ENCODE assay signal across 8 cellular contexts in genomic region chr4:7192252-7193039, GRCh38. TPM values are rescaled to one million over a fixed set of nuclear protein-coding genes. Genes with fewer than 3 reads are reported as not detected.
DNase-seq lines count a peak whose midpoint lies in the region; ATAC-seq, FAIRE-seq and TF ChIP-seq lines count a peak whose summit lies in the region.

Gene SORCS2, plus strand, starts transcription at chr4:7192538.

- H3K23me2 ChIP-seq in H1 (ENCODE audit: low read depth, low read length) = peaks cover 8% of the 10 kb centered on the region; the same call in 1 of the 2 replicates

- DNase-seq in ACHN (peak; percentile 61), NCI-H128 (lab: John Stamatoyannopoulos, UW; ENCODE audit: unreplicated experiment) (peak; percentile 25), H1 (ENCODE audit: low read depth in 1 of 2, low spot score in 2 of 2) (peak in 1 of 2 experiments; percentile 80), memory B cell (ENCODE audit: low spot score in 2 of 2) (no peak), SHP77 treated with DMSO at 0.1 percent for 48 hours (lab: John Stamatoyannopoulos, UW) (no peak)
- DNase-seq in activated CD4-positive, alpha-beta T cell treated with anti-CD3 and anti-CD28 coated beads, Interleukin-2, amount 50 U/mL, for 4 hours = peak; percentile 26 to 29
- DNase-seq in stimulated activated CD4-positive, alpha-beta T cell treated with anti-CD3 and anti-CD28 coated beads, TNF-alpha, amount 100 ng/mL, for 4 hours (ENCODE audit: low read depth in 3 of 3) = peak in 2 of 3 experiments; percentile 24 to 28

- 1% methylated on average over 31 of the region's 119 CpGs; no CpG with 5 or more reads in 1 of the 2 experiments for WGBS in H1 (ENCODE audit: extremely low coverage in 1 of 2, insufficient coverage in 1 of 2, insufficient read length in 1 of 2, insufficient replicate concordance in 2 of 2, low coverage in 1 of 2, low lambda C conversion rate in 2 of 2, missing lambda C conversion rate in 1 of 2), 2 experiments

- peaks cover 6% of the 10 kb centered on the region for H3K4me1 Mint-ChIP-seq in memory B cell

- no peak within 1 kb of the TSS for H3K27ac Mint-ChIP-seq in memory B cell

- no peak for TF ChIP-seq POLR2A in H1 (IDR thresholded peaks at IDR 0.05; ENCODE audit: control extremely low read depth in 1 of 2, low read depth in 2 of 2, low read length in 2 of 2)

- CTCF ChIA-PET in H1 (lab: Charles Lee; ENCODE audit: partially characterized antibody) = interaction anchor here (0.7 to 4.2 kb wide), 24 partner anchors 8 to 147 kb away, joined by 3 to 26 read pairs (median 5); no protein-coding TSS in a partner anchor

- no peaks in the 10 kb centered on the region for H3K9me3 ChIP-seq in H1 (ENCODE audit: insufficient read depth in 2 of 2, low read depth in 1 of 2, low read length in 1 of 2)

- H3K4me1 ChIP-seq in H1 (replicated peaks in 1 of 4; ENCODE audit: control insufficient read depth in 3 of 4, insufficient read depth in 4 of 4, low read length in 3 of 4) = peaks cover 0 to 9% (median 5%) of the 10 kb centered on the region in 4 experiments; a peak in 4 of 7 replicates

- H3K27ac ChIP-seq in H1 (ENCODE audit: low read depth, low read length) = no peak within 1 kb of the TSS

- peaks cover 10 to 53% (median 35%) of the 10 kb centered on the region in 4 experiments for H3K27me3 ChIP-seq in H1 (replicated peaks in 1 of 4; ENCODE audit: control insufficient read depth in 3 of 4, extremely low read depth in 1 of 4, insufficient read depth in 3 of 4, low read length in 3 of 4)

- no peak within 1 kb of the TSS for H3K14ac ChIP-seq in H1 (ENCODE audit: insufficient read length)

- no peaks in the 10 kb centered on the region for H3K36me3 Mint-ChIP-seq in memory B cell

- TF ChIP-seq EP300 in H1 (IDR thresholded peaks at IDR 0.05; ENCODE audit: borderline replicate concordance in 1 of 2, low read depth in 2 of 2, low read length in 2 of 2) = 0 out of 3 replicates have a peak, but pooled peaks of 1 of the 2 experiments have one; percentile 5

- peak within 1 kb of the TSS; percentile 89 for H4K8ac ChIP-seq in H1 (ENCODE audit: extremely low read depth, insufficient read depth, low read length)

- H3K9me3 Mint-ChIP-seq in memory B cell = no peaks in the 10 kb centered on the region

- peak; percentile 43 to 69 for TF ChIP-seq RAD21 in H1 (IDR thresholded peaks at IDR 0.05 in 1 of 2, conservative IDR thresholded peaks at IDR 0.05 in 1 of 2; ENCODE audit: low read depth in 2 of 2, low read length in 2 of 2)

- peak within 1 kb of the TSS; percentile 33 to 68 (median 48) for H3K4me3 ChIP-seq in H1 (ENCODE audit: extremely low read depth in 1 of 4, insufficient read depth in 2 of 4, low read depth in 3 of 4, low read length in 4 of 4)

- H3K36me3 ChIP-seq in H1 (ENCODE audit: control insufficient read depth in 2 of 4, insufficient read depth in 4 of 4, low read length in 3 of 4) = no peaks in the 10 kb centered on the region

- in situ Hi-C loops in ACHN (cut with HindIII; ENCODE audit: low pct_ligation_motif_present, low pct_unique_long_range_greater_than_20kb, low sequenced_read_pairs) = no loop called here

- no peak within 1 kb of the TSS for H4K5ac ChIP-seq in H1 (ENCODE audit: insufficient read length, low read depth, low read length)

- no peak within 1 kb of the TSS for H3K4ac ChIP-seq in H1 (replicated peaks; ENCODE audit: insufficient read length, low read depth, low read length)

- no peak for FAIRE-seq in H1 (lab: Jason Lieb, UNC)

- no peak within 1 kb of the TSS for H3K23ac ChIP-seq in H1 (ENCODE audit: insufficient read length)

- TF ChIP-seq CTCF in H1 (IDR thresholded peaks at IDR 0.05; ENCODE audit: control extremely low read depth in 1 of 3, insufficient read depth in 1 of 3, low read depth in 1 of 3, low read length in 3 of 3) = peak in 2 of 3 experiments; percentile 58 to 70; a peak in 3 of 4 replicates

- H3K4me3 Mint-ChIP-seq in memory B cell = peak within 1 kb of the TSS; percentile 62

- no peak within 1 kb of the TSS; the same call in 1 of the 2 replicates for H2BK12ac ChIP-seq in H1 (ENCODE audit: low read depth, low read length)

- H4K20me1 ChIP-seq in H1 (replicated peaks in 1 of 2; ENCODE audit: control insufficient read depth in 1 of 2, insufficient read depth in 2 of 2, low read length in 2 of 2) = peaks cover 0 to 9% of the 10 kb centered on the region in 2 experiments

- H2AFZ ChIP-seq in H1 (ENCODE audit: low read length) = peak within 1 kb of the TSS; percentile 35; the same call in 1 of the 2 replicates

- POLR2A ChIA-PET in H1 (lab: Charles Lee; ENCODE audit: partially characterized antibody) = no interaction called here

- H3K18ac ChIP-seq in H1 (ENCODE audit: extremely low read depth, low read length) = no peak within 1 kb of the TSS

- H2BK5ac ChIP-seq in H1 (ENCODE audit: low read depth, low read length) = no peak within 1 kb of the TSS

- H2AK5ac ChIP-seq in H1 (ENCODE audit: low read depth, low read length) = no peak within 1 kb of the TSS

- H2BK120ac ChIP-seq in H1 (replicated peaks; ENCODE audit: low read depth, low read length) = no peak within 1 kb of the TSS

- no peaks in the 10 kb centered on the region for H3K79me2 ChIP-seq in H1 (ENCODE audit: control insufficient read depth in 1 of 2, insufficient read depth in 2 of 2, low read length in 2 of 2)

- H2BK20ac ChIP-seq in H1 (ENCODE audit: low read length) = no peak within 1 kb of the TSS

- H4K91ac ChIP-seq in H1 (replicated peaks; ENCODE audit: insufficient read length, low read length) = no peak within 1 kb of the TSS

- ATAC-seq in GM18861 (IDR thresholded peaks at IDR 0.05; ENCODE audit: unreplicated experiment) (peak; percentile 52), memory B cell (ENCODE audit: low read depth) (no peak)

- H2BK15ac ChIP-seq in H1 (ENCODE audit: low read length) = no peak within 1 kb of the TSS

- H3K9ac ChIP-seq in H1 (replicated peaks in 1 of 4; ENCODE audit: extremely low read depth in 1 of 4, low read depth in 3 of 4, low read length in 3 of 4) = no peak within 1 kb of the TSS

- H3K56ac ChIP-seq in H1 (replicated peaks; ENCODE audit: insufficient read length, low read depth, low read length) = no peak within 1 kb of the TSS

- H3K27me3 Mint-ChIP-seq in memory B cell = peaks cover 22% of the 10 kb centered on the region

- no peaks in the 10 kb centered on the region for H3K79me1 ChIP-seq in H1 (ENCODE audit: low read depth, low read length)

- H3K4me2 ChIP-seq in H1 (ENCODE audit: insufficient read depth in 1 of 2, low read depth in 2 of 2, low read length in 2 of 2) = peak within 1 kb of the TSS; percentile 80 to 95

TF ChIP-seq in H1, 55 proteins besides CTCF, POLR2A, EP300 and RAD21:
- TF ChIP-seq RBBP5 (IDR thresholded peaks at IDR 0.05; ENCODE audit: borderline replicate concordance, low read depth, low read length) (0 out of 2 replicates have a peak, but pooled peaks have one; percentile 2), BACH1 (IDR thresholded peaks at IDR 0.05; ENCODE audit: low read length) (peak; percentile 64; the same call in 1 of the 2 replicates), FOSL1 (IDR thresholded peaks at IDR 0.05; ENCODE audit: insufficient read depth, low read depth, low read length) (no peak), CBX5 (IDR thresholded peaks at IDR 0.05; ENCODE audit: low read depth, low read length) (no peak), SIRT6 (IDR thresholded peaks at IDR 0.05; ENCODE audit: low read length) (no peak), SUZ12 (IDR thresholded peaks at IDR 0.05; ENCODE audit: low read length) (no peak), GABPA (IDR thresholded peaks at IDR 0.05; ENCODE audit: borderline replicate concordance, insufficient read depth, low read length) (0 out of 2 replicates have a peak, but pooled peaks have one; percentile 25), EGR1 (IDR thresholded peaks at IDR 0.05; ENCODE audit: borderline replicate concordance, low read depth, low read length) (peak; percentile 43; the same call in 1 of the 2 replicates), SP1 (IDR thresholded peaks at IDR 0.05; ENCODE audit: low read depth, low read length) (no peak), SP4 (IDR thresholded peaks at IDR 0.05; ENCODE audit: low read length) (no peak)

RNA-seq across cellular contexts. Expression of gene SORCS2, which starts in this region (rescaled TPM):
- total RNA-seq in H1 (2021; fragmentation: NEBNext Ultra II Directional; extraction: Animal tissue kit (Norgen Biotek cat#: 25700)) = 0.75 and 1.8 TPM in 2 replicates
- 0.36 and 0.57 TPM in 2 replicates for polyA plus RNA-seq in H1 (2011; rRNA removed)
- polyA plus RNA-seq in H1 (2011; cell fraction: cytosol; rRNA removed) = 0.32 TPM
- polyA plus RNA-seq in H1 (2011; cell fraction: nucleus; rRNA removed) = 1.2 TPM
- polyA plus RNA-seq in H1 (2012, experiment 1 of 2) = 0.33 to 1.2 TPM (median 0.82 TPM) in 4 replicates
- 0.18 TPM for polyA plus RNA-seq in H1 (2012, experiment 2 of 2)
- 1.4 TPM for polyA plus RNA-seq in H1 (2013, experiment 1 of 2)
- 1.1 TPM for polyA plus RNA-seq in H1 (2013, experiment 2 of 2)
- 1.0 and 1.8 TPM in 2 replicates for polyA minus RNA-seq in H1 (2011; rRNA and poly(A)+ RNA removed)
- 1.3 TPM for polyA minus RNA-seq in H1 (2011; cell fraction: cytosol; rRNA and poly(A)+ RNA removed)
- 0.60 TPM for polyA minus RNA-seq in H1 (2011; cell fraction: nucleus; rRNA and poly(A)+ RNA removed)

Comparison
In these comparisons a context has a peak if more than half of its experiments do, and no peak if none do; other contexts are left out.
1. DNase-seq: peak in ACHN (single experiment), NCI-H128 (single experiment), activated CD4-positive, alpha-beta T cell treated with anti-CD3 and anti-CD28 coated beads, Interleukin-2, amount 50 U/mL, for 4 hours (2 of 2) and stimulated activated CD4-positive, alpha-beta T cell treated with anti-CD3 and anti-CD28 coated beads, TNF-alpha, amount 100 ng/mL, for 4 hours (2 of 3); none in memory B cell (0 of 2) and SHP77 treated with DMSO at 0.1 percent for 48 hours (single experiment).